ENCODE assay signal across 13 cellular contexts in the genomic region with DNA sequence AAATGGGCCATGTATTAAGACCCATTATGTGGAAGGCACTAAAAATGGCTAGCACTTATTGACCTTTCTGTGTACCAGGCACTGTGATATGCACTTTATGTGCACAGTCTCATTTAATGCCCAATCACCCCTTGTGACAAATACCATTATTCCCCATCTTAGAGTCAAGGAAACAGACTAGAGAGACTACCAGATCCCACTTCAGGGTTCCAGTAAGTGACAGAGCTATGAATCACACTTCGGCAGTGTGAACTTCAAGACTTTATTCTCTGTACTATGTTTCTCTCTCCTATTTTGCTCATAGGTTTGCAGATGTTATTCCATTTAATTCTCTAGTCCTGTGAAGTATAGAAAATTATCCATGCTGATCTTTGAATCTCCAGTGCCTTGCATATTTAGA.
DNase-seq lines count a peak whose midpoint lies in the region; ATAC-seq and TF ChIP-seq lines count a peak whose summit lies in the region.
"Had no signal": no experiment of that assay in that cellular context is flagged by ENCODE, and none has a peak within 500 bp of the region (broad histone marks: within the 10 kb centered on the region; RNA-seq: fewer than 3 reads in every experiment).

No MANE protein-coding gene starts in this region.

- H3K36me3 ChIP-seq in upper lobe of right lung = peaks cover 93% of the 10 kb centered on the region

- POLR2A ChIA-PET in activated CD8-positive, alpha-beta T cell treated with anti-CD3 and anti-CD28 coated beads, Interleukin-2, amount 10 ng/mL, durations not matched to agents 7 days and 5 days (lab: Charles Lee) = no interaction called here

- H3K4me3 Mint-ChIP-seq in activated CD8-positive, alpha-beta T cell treated with anti-CD3 and anti-CD28 coated beads, Interleukin-2, amount 10 ng/mL, durations not matched to agents 7 days and 5 days = no peak overlapping the region
- H3K4me3 Mint-ChIP-seq: endodermal cell had no signal

- no peak overlapping the region for H3K27ac ChIP-seq in upper lobe of right lung

- H3K27me3 Mint-ChIP-seq in activated CD8-positive, alpha-beta T cell treated with anti-CD3 and anti-CD28 coated beads, Interleukin-2, amount 10 ng/mL, durations not matched to agents 7 days and 5 days (ENCODE audit: low read depth) = no peaks in the 10 kb centered on the region

- H3K4me3 ChIP-seq in upper lobe of right lung = no peak overlapping the region

- H3K9me3 ChIP-seq in upper lobe of right lung = no peaks in the 10 kb centered on the region
- H3K9me3 ChIP-seq: BE2C had no signal

- ATAC-seq in activated CD8-positive, alpha-beta T cell treated with anti-CD3 and anti-CD28 coated beads, Interleukin-2, amount 10 ng/mL, durations not matched to agents 7 days and 5 days = no peak
- ATAC-seq in omental fat pad (ENCODE audit: low FRiP score) = no peak
- ATAC-seq in upper lobe of right lung = no peak

- H3K4me1 Mint-ChIP-seq in activated CD8-positive, alpha-beta T cell treated with anti-CD3 and anti-CD28 coated beads, Interleukin-2, amount 10 ng/mL, durations not matched to agents 7 days and 5 days (ENCODE audit: low read depth) = peaks cover 89% of the 10 kb centered on the region

- H3K27me3 ChIP-seq in upper lobe of right lung = no peaks in the 10 kb centered on the region
- H3K27me3 ChIP-seq: BE2C had no signal

- intact Hi-C loops in upper lobe of right lung (cut with DNase I) = no loop called here

- CTCF ChIA-PET in activated CD8-positive, alpha-beta T cell treated with anti-CD3 and anti-CD28 coated beads, Interleukin-2, amount 10 ng/mL, durations not matched to agents 7 days and 5 days (lab: Charles Lee) = interaction anchor here (5.7 kb wide), 1 partner anchor 10 kb away, joined by 39 read pairs; no protein-coding TSS in a partner anchor

- DNase-seq in AG08395 (ENCODE audit: low spot score) (peak; percentile 15), EL (peak; percentile 26), fibroblast of peridontal ligament (ENCODE audit: extremely low read depth) (peak; percentile 12), omental fat pad (ENCODE audit: low spot score) (no peak), dedifferentiated amniotic fluid mesenchymal stem cell (ENCODE audit: extremely low spot score) (no peak), NCI-H146 (lab: John Stamatoyannopoulos, UW) (no peak), upper lobe of right lung (no peak)
- no peak for DNase-seq in activated CD8-positive, alpha-beta T cell treated with anti-CD3 and anti-CD28 coated beads, Interleukin-2, amount 10 ng/mL, durations not matched to agents 7 days and 5 days
- DNase-seq: BE2C; DMS153; endodermal cell; MV-4-11; stimulated activated naive CD4-positive, alpha-beta T cell had no signal

- peaks cover 15% of the 10 kb centered on the region for H3K4me1 ChIP-seq in upper lobe of right lung
- H3K4me1 ChIP-seq: BE2C had no signal

- peak overlapping the region; percentile 13 for H3K27ac Mint-ChIP-seq in activated CD8-positive, alpha-beta T cell treated with anti-CD3 and anti-CD28 coated beads, Interleukin-2, amount 10 ng/mL, durations not matched to agents 7 days and 5 days
- H3K27ac Mint-ChIP-seq: endodermal cell had no signal

- TF ChIP-seq CTCF in omental fat pad (IDR thresholded peaks at IDR 0.05) (no peak), upper lobe of right lung (IDR thresholded peaks at IDR 0.05) (no peak)

- peaks cover 9% of the 10 kb centered on the region for H3K9me3 Mint-ChIP-seq in activated CD8-positive, alpha-beta T cell treated with anti-CD3 and anti-CD28 coated beads, Interleukin-2, amount 10 ng/mL, durations not matched to agents 7 days and 5 days (ENCODE audit: insufficient read depth)
- H3K9me3 Mint-ChIP-seq: endodermal cell had no signal

- peaks cover 94% of the 10 kb centered on the region for H3K36me3 Mint-ChIP-seq in activated CD8-positive, alpha-beta T cell treated with anti-CD3 and anti-CD28 coated beads, Interleukin-2, amount 10 ng/mL, durations not matched to agents 7 days and 5 days (ENCODE audit: low read depth)

Comparison
In these comparisons a context has a peak if more than half of its experiments do, and no peak if none do; other contexts are left out.
1. DNase-seq: peak in AG08395 (single experiment), EL (single experiment) and fibroblast of peridontal ligament (single experiment); none in activated CD8-positive, alpha-beta T cell treated with anti-CD3 and anti-CD28 coated beads, Interleukin-2, amount 10 ng/mL, durations not matched to agents 7 days and 5 days (single experiment), omental fat pad (single experiment), dedifferentiated amniotic fluid mesenchymal stem cell (single experiment), NCI-H146 (single experiment) and upper lobe of right lung (single experiment).